16 cellular contexts compared by ENCODE assay signal in genomic region chr14:104284107-104284592, GRCh38.
DNase-seq lines count a peak whose midpoint lies in the region; ATAC-seq, FAIRE-seq and TF ChIP-seq lines count a peak whose summit lies in the region.
"Had no signal": no experiment of that assay in that cellular context is flagged by ENCODE, and none has a peak within 500 bp of the region (broad histone marks: within the 10 kb centered on the region; RNA-seq: fewer than 3 reads in every experiment).

No MANE protein-coding gene starts in this region.

- H3K4me1 ChIP-seq in right lobe of liver (peaks cover 0 to 33% (median 15%) of the 10 kb centered on the region in 4 donors), HepG2 (ENCODE audit: insufficient read depth, low read length) (no peaks in the 10 kb centered on the region)
- H3K4me1 ChIP-seq: ascending aorta had no signal

- no peak overlapping the region for H3K9ac ChIP-seq in HepG2 (ENCODE audit: insufficient read depth, low read depth, low read length)

- intact Hi-C loops in right lobe of liver (cut with DNase I) (no loop called here), HepG2 (cut with micrococcal nuclease; ENCODE audit: unreplicated experiment) (no loop called here)

- no peak overlapping the region for H3K4me2 ChIP-seq in HepG2 (ENCODE audit: low read depth, low read length)

- no peaks in the 10 kb centered on the region for H3K79me2 ChIP-seq in HepG2 (ENCODE audit: insufficient read depth, low read length)

- WGBS in right lobe of liver (ENCODE audit: insufficient coverage, low coverage, low lambda C conversion rate, missing lambda C conversion rate): 80% methylated on average over 1 of the region's 9 CpGs
- WGBS in HepG2 (ENCODE audit: low lambda C conversion rate): 100% methylated on average over 1 of the region's 9 CpGs

- no peak for TF ChIP-seq RAD21 in HepG2 (CRISPR knock-in tag; IDR thresholded peaks at IDR 0.05)

- no peaks in the 10 kb centered on the region for H3K27me3 ChIP-seq in right lobe of liver
- H3K27me3 ChIP-seq in HepG2 (ENCODE audit: control insufficient read depth in 1 of 2, insufficient read depth in 2 of 2, low read length in 2 of 2): peaks cover 4 to 12% of the 10 kb centered on the region in 2 experiments; a peak in 2 of 5 replicates
- H3K27me3 ChIP-seq: ascending aorta had no signal

- H3K27ac ChIP-seq in right lobe of liver (no peak overlapping the region), HepG2 (ENCODE audit: extremely low read length, insufficient read depth, low read length) (no peak overlapping the region)
- H3K27ac ChIP-seq: 22Rv1, ascending aorta, skin epidermis had no signal

- ATAC-seq in right lobe of liver (no peak), HepG2 (no peak)

- H3K36me3 ChIP-seq in right lobe of liver: no peaks in the 10 kb centered on the region
- no peaks in the 10 kb centered on the region for H3K36me3 ChIP-seq in HepG2 (replicated peaks in 1 of 2; ENCODE audit: control insufficient read depth in 1 of 2, insufficient read depth in 2 of 2, low read length in 2 of 2)
- H3K36me3 ChIP-seq: ascending aorta had no signal

- no peaks in the 10 kb centered on the region for H4K20me1 ChIP-seq in HepG2 (ENCODE audit: insufficient read depth, low read length)

- BruUV-seq in HepG2 (replicated peaks; lab: Mats Ljungman, UMichigan): no TSS peak

- POLR2A ChIA-PET in HepG2 (lab: Yijun Ruan, JAX): no interaction called here

- TF ChIP-seq CTCF in right lobe of liver (IDR thresholded peaks at IDR 0.05) (no peak), HepG2 (CRISPR knock-in tag; IDR thresholded peaks at IDR 0.05) (no peak), D721Med (IDR thresholded peaks at IDR 0.05; ENCODE audit: insufficient read depth, missing control alignments) (no peak)

- in situ Hi-C loops in HepG2 (cut with HindIII; ENCODE audit: extremely low pct_ligation_motif_present, low pct_unique_long_range_greater_than_20kb): no loop called here

- TF ChIP-seq EP300 in HepG2 (IDR thresholded peaks at IDR 0.05; ENCODE audit: low read depth in 2 of 2, low read length in 2 of 2): no peak
- TF ChIP-seq EP300 in HepG2 (CRISPR knock-in tag; IDR thresholded peaks at IDR 0.05; ENCODE audit: borderline replicate concordance): no peak

- FAIRE-seq in HepG2 (lab: Jason Lieb, UNC): no peak
- no peak for FAIRE-seq in D721Med (lab: Jason Lieb, UNC)
- no peak for FAIRE-seq in RCC 7860 (lab: Jason Lieb, UNC)
- FAIRE-seq: frontal cortex had no signal

- H2AFZ ChIP-seq in HepG2 (ENCODE audit: low read length): no peak overlapping the region

- no peak overlapping the region for H3K4me3 ChIP-seq in right lobe of liver
- H3K4me3 ChIP-seq in HepG2 (replicated peaks in 1 of 3; ENCODE audit: insufficient read depth in 1 of 3, low read depth in 2 of 3, low read length in 3 of 3): no peak overlapping the region
- H3K4me3 ChIP-seq: ascending aorta, skin epidermis had no signal

- H3K9me3 ChIP-seq in right lobe of liver: no peaks in the 10 kb centered on the region
- H3K9me3 ChIP-seq in HepG2 (ENCODE audit: low read length): no peaks in the 10 kb centered on the region
- H3K9me3 ChIP-seq: ascending aorta had no signal

- CTCF ChIA-PET in HepG2 (lab: Yijun Ruan, JAX; ENCODE audit: low intra/inter-chr PET ratio, low total read pairs): no interaction called here

- no peak for TF ChIP-seq POLR2A in right lobe of liver (IDR thresholded peaks at IDR 0.05)
- TF ChIP-seq POLR2A in HepG2 (IDR thresholded peaks at IDR 0.05; ENCODE audit: insufficient read depth in 1 of 2, low read depth in 2 of 2, low read length in 2 of 2): no peak

- DNase-seq in DMS 273 (lab: John Stamatoyannopoulos, UW; ENCODE audit: unreplicated experiment) (peak; percentile 68), DMS 273 treated with DMSO at 0.1 percent for 48 hours (lab: John Stamatoyannopoulos, UW) (no peak), right lobe of liver (peak; percentile 9 to 44 (median 42)), HepG2 (ENCODE audit: low spot score) (no peak), mesenteric fat pad (ENCODE audit: low spot score) (peak; percentile 72), D721Med (ENCODE audit: insufficient read length, low spot score) (no peak), RCC 7860 (ENCODE audit: low spot score) (no peak)
- DNase-seq in activated T-cell treated with anti-CD3 and anti-CD28 coated beads, Interleukin-2, amount 50 U/mL, for 48 hours: no peak
- DNase-seq: activated gamma-delta T cell, DMS153, HCEC 1CT, NCI-H2029 treated with DMSO at 0.1 percent for 48 hours had no signal

TF ChIP-seq in HepG2, 621 proteins besides CTCF, POLR2A, EP300 and RAD21:
- no peak for TF ChIP-seq HHEX (CRISPR knock-in tag; IDR thresholded peaks at IDR 0.05)
- TF ChIP-seq THAP8 (CRISPR knock-in tag; IDR thresholded peaks at IDR 0.05; ENCODE audit: borderline replicate concordance): no peak
- TF ChIP-seq ZNF850 (CRISPR knock-in tag; conservative IDR thresholded peaks at IDR 0.05): no peak
- TF ChIP-seq TFAP4 (IDR thresholded peaks at IDR 0.05; ENCODE audit: borderline replicate concordance, low read depth): no peak
- no peak for TF ChIP-seq GPBP1L1 (CRISPR knock-in tag; IDR thresholded peaks at IDR 0.05)
- no peak for TF ChIP-seq ZBTB3 (CRISPR knock-in tag; IDR thresholded peaks at IDR 0.05; ENCODE audit: borderline replicate concordance, low read depth)
- no peak for TF ChIP-seq ZNF776 (CRISPR knock-in tag; IDR thresholded peaks at IDR 0.05)
- no peak for TF ChIP-seq HDAC6 (IDR thresholded peaks at IDR 0.05; ENCODE audit: low read depth, low read length)
- no peak for TF ChIP-seq REST (IDR thresholded peaks at IDR 0.05; ENCODE audit: borderline replicate concordance in 1 of 2, low read depth in 1 of 2, low read length in 2 of 2)
- TF ChIP-seq RFX3 (CRISPR knock-in tag; IDR thresholded peaks at IDR 0.05): no peak
- TF ChIP-seq NFYC (CRISPR knock-in tag; IDR thresholded peaks at IDR 0.05): no peak

Comparison
In these comparisons a context has a peak if more than half of its experiments do, and no peak if none do; other contexts are left out.
1. DNase-seq: peak in DMS 273 (single experiment), right lobe of liver (3 of 3) and mesenteric fat pad (single experiment); none in DMS 273 treated with DMSO at 0.1 percent for 48 hours (single experiment), HepG2 (single experiment), D721Med (single experiment), RCC 7860 (single experiment) and activated T-cell treated with anti-CD3 and anti-CD28 coated beads, Interleukin-2, amount 50 U/mL, for 48 hours (0 of 2).